In genomic region chr4:2273221-2273620, GRCh38 we compare ENCODE assay signal across 19 cellular contexts.
"Had no signal": no experiment of that assay in that cellular context is flagged by ENCODE, and none has a peak within 500 bp of the region (broad histone marks: within the 10 kb centered on the region; RNA-seq: fewer than 3 reads in every experiment).

No MANE protein-coding gene starts in this region.

- FAIRE-seq: colon had no signal

- H3K4me1 ChIP-seq: esophagus squamous epithelium had no signal

- H3K36me3 ChIP-seq: heart left ventricle had no signal

- H3K27me3 ChIP-seq: esophagus squamous epithelium, heart left ventricle had no signal

- H3K9me3 ChIP-seq: esophagus squamous epithelium, heart left ventricle, mucosa of descending colon, psoas muscle had no signal

- H3K27ac ChIP-seq: epithelial cell of prostate, esophagus squamous epithelium, heart left ventricle, psoas muscle had no signal

- H3K4me3 ChIP-seq: esophagus squamous epithelium, heart left ventricle, mucosa of descending colon, psoas muscle had no signal

- DNase-seq: cerebellar nuclear complex; effector memory CD8-positive, alpha-beta T cell; esophagus squamous epithelium; foreskin fibroblast; hippocampal formation; kidney glomerular epithelial cell; mammary epithelial cell; natural killer cell; retina; stimulated activated CD4-positive, alpha-beta T cell treated with anti-CD3 and anti-CD28 coated beads, Interleukin-2, amount 100 ng/mL, for 24 hours; stimulated activated CD4-positive, alpha-beta T cell treated with anti-CD3 and anti-CD28 coated beads, Interleukin-4, amount 100 ng/mL, for 4 hours; stimulated activated naive B cell treated with anti-CD40 and anti-IgM and Interleukin-4, amounts not matched to agents 10 μg/mL and 1 μg/mL and 100 μg/mL, for 72 hours; stimulated activated naive CD8-positive, alpha-beta T cell treated with anti-CD3 and anti-CD28 coated beads, Interleukin-15, amount 100 ng/mL, for 72 hours; trophoblast cell had no signal
